ENCODE assay signal across 35 cellular contexts in the genomic region with DNA sequence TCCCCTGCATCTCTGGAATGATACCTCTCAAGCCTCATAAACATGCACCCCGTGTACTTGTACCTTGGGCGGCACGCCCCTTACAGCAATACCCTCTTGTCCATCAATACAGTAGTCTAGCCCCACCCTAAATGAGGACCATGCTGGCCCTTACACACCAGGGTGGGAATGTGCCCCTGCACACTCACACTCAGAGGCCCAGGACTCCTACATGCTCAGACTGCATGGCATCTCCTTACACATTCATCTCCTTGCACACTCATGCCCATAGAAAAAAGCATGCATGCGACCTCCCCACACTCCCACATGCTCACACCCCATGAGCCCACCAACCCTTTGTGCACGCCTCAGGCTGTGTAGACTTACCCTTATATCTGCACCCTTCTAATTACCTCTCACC. TPM values are rescaled to one million over a fixed set of nuclear protein-coding genes. Genes with fewer than 3 reads are reported as not detected.
"Had no signal": no experiment of that assay in that cellular context is flagged by ENCODE, and none has a peak within 500 bp of the region (broad histone marks: within the 10 kb centered on the region; RNA-seq: fewer than 3 reads in every experiment).

No MANE protein-coding gene starts in this region.

- H3K9me3 ChIP-seq: ascending aorta, body of pancreas, breast epithelium, MG63, Peyer's patch, SJSA1, SK-N-SH had no signal

- H3K27ac ChIP-seq: ascending aorta, body of pancreas, breast epithelium, Peyer's patch, SJSA1 had no signal

- H3K36me3 ChIP-seq: breast epithelium, SJSA1 had no signal

- DNase-seq: activated CD4-positive, alpha-beta T cell treated with anti-CD3 and anti-CD28 coated beads, Interleukin-2, amount 10 ng/mL, durations not matched to agents 24 days and 14 days; activated CD4-positive, alpha-beta T cell treated with anti-CD3 and anti-CD28 coated beads, Interleukin-2, amount 50 U/mL, for 4 hours; activated CD8-positive, alpha-beta T cell treated with anti-CD3 and anti-CD28 coated beads for 36 hours; activated effector memory CD4-positive, alpha-beta T cell treated with anti-CD3 and anti-CD28 coated beads, Interleukin-2, amount 50 U/mL, for 16 hours; activated naive CD4-positive, alpha-beta T cell; activated naive CD8-positive, alpha-beta T cell treated with anti-CD3 and anti-CD28 coated beads, Interleukin-2, amount 10 ng/mL, durations not matched to agents 7 days and 5 days; activated T-cell treated with anti-CD3 and anti-CD28 coated beads, Interleukin-2, amount 50 U/mL, for 1 hour; activated T-cell treated with anti-CD3 and anti-CD28 coated beads, Interleukin-2, amount 50 U/mL, for 72 hours; amygdala; body of pancreas; caudate nucleus; Kasumi-1; KG1; NCI-H1048; NCI-H1105 treated with DMSO at 0.1 percent for 48 hours; NCI-H1436 treated with DMSO at 0.1 percent for 48 hours; NCI-H1694 treated with DMSO at 0.1 percent for 48 hours; NCI-H2029; NCI-H510A; NCI-H526; NCI-H748 treated with DMSO at 0.1 percent for 48 hours; NK-92 treated with Interleukin-12 subunit alpha and Interleukin-12 subunit beta, amount 100 ng/mL, for 24 hours; PC-3; Peyer's patch; RPMI8226; SHP77 treated with DMSO at 0.1 percent for 48 hours; SK-N-SH had no signal

- H3K4me3 ChIP-seq: ascending aorta, body of pancreas, breast epithelium, MG63, Peyer's patch, SJSA1 had no signal

- H3K9ac ChIP-seq: SK-N-SH had no signal

- H3K4me1 ChIP-seq: breast epithelium, SJSA1 had no signal

- ATAC-seq: activated CD8-positive, alpha-beta T cell treated with anti-CD3 and anti-CD28 coated beads for 36 hours; activated T-cell treated with anti-CD3 and anti-CD28 coated beads, Interleukin-2, amount 50 U/mL, for 72 hours; activated T-helper 17 cell treated with anti-CD3 and anti-CD28 coated beads, Interleukin-2, amount 50 U/mL, for 72 hours; body of pancreas; PC-3 had no signal

- H3K27me3 ChIP-seq: ascending aorta, body of pancreas, breast epithelium, MG63, Peyer's patch had no signal

- FAIRE-seq: TTC549 had no signal

RNA-seq across cellular contexts. Expression of a gene that starts 49.0 kb away (rescaled TPM):
- total RNA-seq: activated CD4-positive, alpha-beta T cell treated with anti-CD3 and anti-CD28 coated beads, Interleukin-2, amount 10 ng/mL, durations not matched to agents 24 days and 14 days; activated CD8-positive, alpha-beta memory T cell treated with anti-CD3 and anti-CD28 coated beads for 36 hours; activated CD8-positive, alpha-beta T cell treated with anti-CD3 and anti-CD28 coated beads for 36 hours; activated naive CD8-positive, alpha-beta T cell treated with anti-CD3 and anti-CD28 coated beads, Interleukin-2, amount 10 ng/mL, durations not matched to agents 7 days and 5 days; activated T-cell treated with anti-CD3 and anti-CD28 coated beads, Interleukin-2, amount 50 U/mL, for 72 hours; activated T-helper 17 cell treated with anti-CD3 and anti-CD28 coated beads, Interleukin-2, amount 50 U/mL, for 72 hours; ascending aorta; body of pancreas; breast epithelium; PC-3; Peyer's patch; SJSA1 had no signal
- polyA plus RNA-seq: adipose tissue, SK-N-SH had no signal
